ENCODE assay signal across 16 cellular contexts in the genomic region with DNA sequence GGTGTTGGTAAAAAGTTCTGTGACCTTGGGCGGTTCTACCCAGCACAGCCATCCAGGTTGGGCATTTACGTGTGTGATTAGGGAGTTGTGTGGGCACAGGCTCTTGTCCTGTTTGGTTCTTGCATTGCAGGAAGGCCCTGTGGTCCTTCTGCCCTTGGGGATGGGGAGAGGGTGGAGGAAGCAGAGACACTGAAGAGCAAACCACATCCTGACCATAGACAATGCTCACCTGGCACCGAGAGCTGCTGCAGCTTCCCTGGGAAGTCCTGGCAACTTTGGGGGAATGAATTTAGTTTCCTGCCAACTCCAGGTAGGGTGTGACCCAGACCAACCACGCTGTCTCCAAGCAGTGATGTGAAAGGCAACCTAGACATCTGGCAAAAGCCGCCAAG.
"Had no signal": no experiment of that assay in that cellular context is flagged by ENCODE, and none has a peak within 500 bp of the region (broad histone marks: within the 10 kb centered on the region; RNA-seq: fewer than 3 reads in every experiment).

No MANE protein-coding gene starts in this region.

- H3K27me3 ChIP-seq: right atrium auricular region, upper lobe of right lung had no signal

- H3K4me2 ChIP-seq: hepatocyte, SK-N-SH had no signal

- H3K9ac ChIP-seq: SK-N-SH had no signal

- H3K9me3 Mint-ChIP-seq: stimulated activated memory B cell treated with anti-CD40 and anti-IgM and Interleukin-4, amounts not matched to agents 10 μg/mL and 1 μg/mL and 100 μg/mL, for 72 hours had no signal

- FAIRE-seq: kidney, small intestine, TTC549 had no signal

- H3K4me1 ChIP-seq: right atrium auricular region, upper lobe of right lung had no signal

- H3K36me3 Mint-ChIP-seq: brain; stimulated activated memory B cell treated with anti-CD40 and anti-IgM and Interleukin-4, amounts not matched to agents 10 μg/mL and 1 μg/mL and 100 μg/mL, for 72 hours had no signal

- H3K4me3 ChIP-seq: hepatocyte, right atrium auricular region, upper lobe of right lung had no signal

- DNase-seq: activated CD4-positive, CD25-positive, alpha-beta regulatory T cell; activated naive CD4-positive, alpha-beta T cell treated with anti-CD3 and anti-CD28 coated beads, Interleukin-2, amount 50 U/mL, for 16 hours; amygdala; cerebellar nuclear complex; dermis blood vessel endothelial cell; kidney; mesendoderm; posterior cingulate gyrus; SK-N-SH; small intestine; upper lobe of right lung had no signal

- H3K9me3 ChIP-seq: right atrium auricular region, SK-N-SH, upper lobe of right lung had no signal

- H2AFZ ChIP-seq: hepatocyte had no signal

- ATAC-seq: stimulated activated memory B cell treated with anti-CD40 and anti-IgM and Interleukin-4, amounts not matched to agents 10 μg/mL and 1 μg/mL and 100 μg/mL, for 72 hours; upper lobe of right lung had no signal

- H3K27ac ChIP-seq: hepatocyte, right atrium auricular region, upper lobe of right lung had no signal

- H3K36me3 ChIP-seq: right atrium auricular region, upper lobe of right lung had no signal

- H3K27ac Mint-ChIP-seq: brain; stimulated activated memory B cell treated with anti-CD40 and anti-IgM and Interleukin-4, amounts not matched to agents 10 μg/mL and 1 μg/mL and 100 μg/mL, for 72 hours had no signal

- H3K4me3 Mint-ChIP-seq: brain; stimulated activated memory B cell treated with anti-CD40 and anti-IgM and Interleukin-4, amounts not matched to agents 10 μg/mL and 1 μg/mL and 100 μg/mL, for 72 hours had no signal

- H3K4me1 Mint-ChIP-seq: brain; stimulated activated memory B cell treated with anti-CD40 and anti-IgM and Interleukin-4, amounts not matched to agents 10 μg/mL and 1 μg/mL and 100 μg/mL, for 72 hours had no signal
